ENCODE assay signal across 1 cellular context in genomic region chr22:36815558-36816337, GRCh38.
TF ChIP-seq lines count a peak whose summit lies in the region.

No MANE protein-coding gene starts in this region.

TF ChIP-seq in GM23338, 12 proteins besides CTCF, POLR2A, EP300 and RAD21 (continued from another document):
- TF ChIP-seq, protein P1, sequence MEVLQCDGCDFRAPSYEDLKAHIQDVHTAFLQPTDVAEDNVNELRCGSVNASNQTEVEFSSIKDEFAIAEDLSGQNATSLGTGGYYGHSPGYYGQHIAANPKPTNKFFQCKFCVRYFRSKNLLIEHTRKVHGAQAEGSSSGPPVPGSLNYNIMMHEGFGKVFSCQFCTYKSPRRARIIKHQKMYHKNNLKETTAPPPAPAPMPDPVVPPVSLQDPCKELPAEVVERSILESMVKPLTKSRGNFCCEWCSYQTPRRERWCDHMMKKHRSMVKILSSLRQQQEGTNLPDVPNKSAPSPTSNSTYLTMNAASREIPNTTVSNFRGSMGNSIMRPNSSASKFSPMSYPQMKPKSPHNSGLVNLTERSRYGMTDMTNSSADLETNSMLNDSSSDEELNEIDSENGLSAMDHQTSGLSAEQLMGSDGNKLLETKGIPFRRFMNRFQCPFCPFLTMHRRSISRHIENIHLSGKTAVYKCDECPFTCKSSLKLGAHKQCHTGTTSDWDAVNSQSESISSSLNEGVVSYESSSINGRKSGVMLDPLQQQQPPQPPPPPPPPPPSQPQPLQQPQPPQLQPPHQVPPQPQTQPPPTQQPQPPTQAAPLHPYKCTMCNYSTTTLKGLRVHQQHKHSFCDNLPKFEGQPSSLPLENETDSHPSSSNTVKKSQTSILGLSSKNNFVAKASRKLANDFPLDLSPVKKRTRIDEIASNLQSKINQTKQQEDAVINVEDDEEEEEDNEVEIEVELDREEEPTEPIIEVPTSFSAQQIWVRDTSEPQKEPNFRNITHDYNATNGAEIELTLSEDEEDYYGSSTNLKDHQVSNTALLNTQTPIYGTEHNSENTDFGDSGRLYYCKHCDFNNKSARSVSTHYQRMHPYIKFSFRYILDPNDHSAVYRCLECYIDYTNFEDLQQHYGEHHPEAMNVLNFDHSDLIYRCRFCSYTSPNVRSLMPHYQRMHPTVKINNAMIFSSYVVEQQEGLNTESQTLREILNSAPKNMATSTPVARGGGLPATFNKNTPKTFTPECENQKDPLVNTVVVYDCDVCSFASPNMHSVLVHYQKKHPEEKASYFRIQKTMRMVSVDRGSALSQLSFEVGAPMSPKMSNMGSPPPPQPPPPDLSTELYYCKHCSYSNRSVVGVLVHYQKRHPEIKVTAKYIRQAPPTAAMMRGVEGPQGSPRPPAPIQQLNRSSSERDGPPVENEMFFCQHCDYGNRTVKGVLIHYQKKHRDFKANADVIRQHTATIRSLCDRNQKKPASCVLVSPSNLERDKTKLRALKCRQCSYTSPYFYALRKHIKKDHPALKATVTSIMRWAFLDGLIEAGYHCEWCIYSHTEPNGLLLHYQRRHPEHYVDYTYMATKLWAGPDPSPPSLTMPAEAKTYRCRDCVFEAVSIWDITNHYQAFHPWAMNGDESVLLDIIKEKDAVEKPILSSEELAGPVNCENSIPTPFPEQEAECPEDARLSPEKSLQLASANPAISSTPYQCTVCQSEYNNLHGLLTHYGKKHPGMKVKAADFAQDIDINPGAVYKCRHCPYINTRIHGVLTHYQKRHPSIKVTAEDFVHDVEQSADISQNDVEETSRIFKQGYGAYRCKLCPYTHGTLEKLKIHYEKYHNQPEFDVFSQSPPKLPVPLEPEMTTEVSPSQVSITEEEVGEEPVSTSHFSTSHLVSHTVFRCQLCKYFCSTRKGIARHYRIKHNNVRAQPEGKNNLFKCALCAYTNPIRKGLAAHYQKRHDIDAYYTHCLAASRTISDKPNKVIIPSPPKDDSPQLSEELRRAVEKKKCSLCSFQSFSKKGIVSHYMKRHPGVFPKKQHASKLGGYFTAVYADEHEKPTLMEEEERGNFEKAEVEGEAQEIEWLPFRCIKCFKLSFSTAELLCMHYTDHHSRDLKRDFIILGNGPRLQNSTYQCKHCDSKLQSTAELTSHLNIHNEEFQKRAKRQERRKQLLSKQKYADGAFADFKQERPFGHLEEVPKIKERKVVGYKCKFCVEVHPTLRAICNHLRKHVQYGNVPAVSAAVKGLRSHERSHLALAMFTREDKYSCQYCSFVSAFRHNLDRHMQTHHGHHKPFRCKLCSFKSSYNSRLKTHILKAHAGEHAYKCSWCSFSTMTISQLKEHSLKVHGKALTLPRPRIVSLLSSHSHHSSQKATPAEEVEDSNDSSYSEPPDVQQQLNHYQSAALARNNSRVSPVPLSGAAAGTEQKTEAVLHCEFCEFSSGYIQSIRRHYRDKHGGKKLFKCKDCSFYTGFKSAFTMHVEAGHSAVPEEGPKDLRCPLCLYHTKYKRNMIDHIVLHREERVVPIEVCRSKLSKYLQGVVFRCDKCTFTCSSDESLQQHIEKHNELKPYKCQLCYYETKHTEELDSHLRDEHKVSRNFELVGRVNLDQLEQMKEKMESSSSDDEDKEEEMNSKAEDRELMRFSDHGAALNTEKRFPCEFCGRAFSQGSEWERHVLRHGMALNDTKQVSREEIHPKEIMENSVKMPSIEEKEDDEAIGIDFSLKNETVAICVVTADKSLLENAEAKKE (CRISPR knock-in tag; IDR thresholded peaks at IDR 0.05) = no peak
- TF ChIP-seq CREB1 (CRISPR knock-in tag; IDR thresholded peaks at IDR 0.05; ENCODE audit: low read depth) (no peak), NANOG (IDR thresholded peaks at IDR 0.05; ENCODE audit: borderline replicate concordance) (no peak)
